In genomic region chr17:65047939-65048338, GRCh38 we compare ENCODE assay signal across 9 cellular contexts. TPM values are rescaled to one million over a fixed set of nuclear protein-coding genes. Genes with fewer than 3 reads are reported as not detected.
A peak's percentile ranks its signal among the peaks of the same experiment; 100 is the strongest.
DNase-seq lines count a peak whose midpoint lies in the region; ATAC-seq and TF ChIP-seq lines count a peak whose summit lies in the region.
"Had no signal": no experiment of that assay in that cellular context is flagged by ENCODE, and none has a peak within 500 bp of the region (broad histone marks: within the 10 kb centered on the region; RNA-seq: fewer than 3 reads in every experiment).

No MANE protein-coding gene starts in this region.

- H3K9me3 Mint-ChIP-seq in activated T-cell treated with anti-CD3 and anti-CD28 coated beads, Interleukin-2, amount 50 U/mL, for 72 hours = no peaks in the 10 kb centered on the region

- H3K4me3 ChIP-seq in adrenal gland (peak overlapping the region in 1 of 4 donors; percentile 1), transverse colon (no peak overlapping the region)

- TF ChIP-seq EP300 in transverse colon (IDR thresholded peaks at IDR 0.05; ENCODE audit: low read depth) = no peak

- H3K9me3 ChIP-seq in adrenal gland (replicated peaks in 1 of 3) (no peaks in the 10 kb centered on the region), transverse colon (no peaks in the 10 kb centered on the region)

- peak overlapping the region; percentile 85 for H3K27ac Mint-ChIP-seq in activated T-cell treated with anti-CD3 and anti-CD28 coated beads, Interleukin-2, amount 50 U/mL, for 72 hours

- H3K27me3 ChIP-seq in adrenal gland (no peaks in the 10 kb centered on the region), transverse colon (no peaks in the 10 kb centered on the region)

- H3K36me3 ChIP-seq in adrenal gland (replicated peaks in 1 of 2) (peaks cover 0 to 51% of the 10 kb centered on the region in 2 donors), transverse colon (peaks cover 0 to 9% (median 5%) of the 10 kb centered on the region in 4 donors)

- 39 to 65% (median 55%) methylated on average over 2 of the region's 2 CpGs for WGBS in adrenal gland, 4 donors
- WGBS in transverse colon (ENCODE audit: low coverage in 1 of 2), 2 donors = 61 to 63% methylated on average over 2 of the region's 2 CpGs

- TF ChIP-seq CTCF in adrenal gland (IDR thresholded peaks at IDR 0.05) = no peak
- no peak for TF ChIP-seq CTCF in transverse colon (IDR thresholded peaks at IDR 0.05)

- TF ChIP-seq POLR2A in adrenal gland (IDR thresholded peaks at IDR 0.05) = no peak
- TF ChIP-seq POLR2A in transverse colon (IDR thresholded peaks at IDR 0.05) = no peak

- no peak for DNase-seq in activated T-cell treated with anti-CD3 and anti-CD28 coated beads, Interleukin-2, amount 50 U/mL, for 72 hours
- DNase-seq in activated T-cell treated with anti-CD3 and anti-CD28 coated beads, Interleukin-2, amount 50 U/mL, for 1 hour = no peak
- DNase-seq in adrenal gland (peak in 1 of 7 donors; percentile 47), medulla oblongata (ENCODE audit: extremely low spot score) (peak; percentile 70), transverse colon (no peak), NCI-H345 treated with DMSO at 0.1 percent for 48 hours (lab: John Stamatoyannopoulos, UW; ENCODE audit: unreplicated experiment) (no peak)
- DNase-seq: NCI-H1436 treated with DMSO at 0.1 percent for 48 hours had no signal

- no peaks in the 10 kb centered on the region for H3K27me3 Mint-ChIP-seq in activated T-cell treated with anti-CD3 and anti-CD28 coated beads, Interleukin-2, amount 50 U/mL, for 72 hours (ENCODE audit: low read depth)

- in situ Hi-C loops in transverse colon (cut with MboI; ENCODE audit: low pct_ligation_motif_present in 1 of 4, low pct_unique_long_range_greater_than_20kb in 1 of 4, low sequenced_read_pairs in 3 of 4) = no loop called here

- peaks cover 58% of the 10 kb centered on the region for H3K4me1 Mint-ChIP-seq in activated T-cell treated with anti-CD3 and anti-CD28 coated beads, Interleukin-2, amount 50 U/mL, for 72 hours (ENCODE audit: low read depth)

- peaks cover 17 to 41% of the 10 kb centered on the region in 2 donors for H3K36me3 Mint-ChIP-seq in activated T-cell treated with anti-CD3 and anti-CD28 coated beads, Interleukin-2, amount 50 U/mL, for 72 hours (ENCODE audit: insufficient read depth in 2 of 2)

- intact Hi-C loops in adrenal gland (cut with DNase I) (no loop called here), transverse colon (cut with DNase I; ENCODE audit: low total_unique reads) (no loop called here)

- ATAC-seq in activated T-cell treated with anti-CD3 and anti-CD28 coated beads, Interleukin-2, amount 50 U/mL, for 72 hours (replicated peaks in 1 of 2) = no peak
- no peak for ATAC-seq in HG03135 (IDR thresholded peaks at IDR 0.05; ENCODE audit: unreplicated experiment)
- no peak for ATAC-seq in GM21529 (IDR thresholded peaks at IDR 0.05; ENCODE audit: unreplicated experiment)

- H3K4me1 ChIP-seq in adrenal gland (replicated peaks in 1 of 2) = peaks cover 31 to 87% of the 10 kb centered on the region in 2 donors
- peaks cover 4 to 92% (median 33%) of the 10 kb centered on the region in 4 donors for H3K4me1 ChIP-seq in transverse colon

- peak overlapping the region in 1 of 2 donors; percentile 33 for H3K4me3 Mint-ChIP-seq in activated T-cell treated with anti-CD3 and anti-CD28 coated beads, Interleukin-2, amount 50 U/mL, for 72 hours

- H3K27ac ChIP-seq in adrenal gland (peak overlapping the region; percentile 24 to 75 (median 64)), transverse colon (peak overlapping the region; percentile 68 to 75 (median 70))

RNA-seq across cellular contexts. Expression of gene GNA13, which starts 8.6 kb away (rescaled TPM):
- total RNA-seq in activated T-cell treated with anti-CD3 and anti-CD28 coated beads, Interleukin-2, amount 50 U/mL, for 72 hours = 10 to 100 TPM; 79.0 to 85.8 TPM
- 100 to 1,000 TPM in 1 of 8 donors, 10 to 100 TPM in 7; 38.7 to 102 (median 75.6) TPM for total RNA-seq in adrenal gland
- 10 to 100 TPM; 12.0 to 42.2 (median 16.9) TPM for polyA plus RNA-seq in adrenal gland
- total RNA-seq in transverse colon = 10 to 100 TPM; 37.8 to 89.4 (median 76.4) TPM
